ENCODE assay signal across 8 cellular contexts in the genomic region with DNA sequence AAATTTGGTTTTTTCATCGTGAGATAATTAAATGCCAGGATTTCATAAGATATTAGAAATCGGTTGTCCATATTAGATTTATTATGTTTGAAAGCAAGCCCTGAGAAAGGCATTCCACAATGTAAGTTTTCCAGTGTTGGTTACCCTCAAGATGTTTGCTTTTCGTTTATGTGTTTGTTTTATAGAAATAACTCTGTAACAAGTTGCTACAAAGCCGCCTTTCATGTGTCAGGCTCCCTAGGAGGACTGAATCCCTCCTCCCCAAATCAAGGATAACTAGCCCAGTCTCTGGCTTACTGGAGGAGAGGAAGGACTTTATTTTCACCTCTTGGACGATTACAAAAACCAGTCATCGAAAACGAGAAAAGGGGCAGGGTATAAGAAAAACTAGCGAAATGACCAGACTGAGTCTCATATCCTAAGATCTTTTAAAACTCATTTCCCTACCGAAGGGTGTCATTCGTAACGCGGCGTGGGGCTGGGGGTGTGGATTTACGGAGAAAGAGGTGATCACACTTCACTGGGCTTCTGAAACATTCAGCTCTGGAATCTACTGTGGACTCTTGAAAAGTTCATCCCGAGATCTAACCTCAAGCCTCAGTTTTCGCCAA. TPM values are rescaled to one million over a fixed set of nuclear protein-coding genes. Genes with fewer than 3 reads are reported as not detected.
DNase-seq lines count a peak whose midpoint lies in the region; ATAC-seq and TF ChIP-seq lines count a peak whose summit lies in the region.

No MANE protein-coding gene starts in this region.

- H3K4me3 ChIP-seq in AG09309 (ENCODE audit: control insufficient read depth, low read depth, low read length) (peak overlapping the region; percentile 94), astrocyte of the spinal cord (ENCODE audit: low read depth, low read length) (peak overlapping the region; percentile 92), lower lobe of right lung (peak overlapping the region; percentile 91)

- peak overlapping the region; percentile 88 for H3K27ac ChIP-seq in lower lobe of right lung

- H3K27me3 ChIP-seq in lower lobe of right lung (ENCODE audit: low read depth): no peaks in the 10 kb centered on the region

- H3K4me1 ChIP-seq in lower lobe of right lung: peaks cover 33% of the 10 kb centered on the region

- peak; percentile 12 for ATAC-seq in GM19023 (IDR thresholded peaks at IDR 0.05; ENCODE audit: unreplicated experiment)
- ATAC-seq in lower lobe of right lung: peak; percentile 16 to 31
- ATAC-seq in omental fat pad (ENCODE audit: low FRiP score): no peak

- in situ Hi-C loops in astrocyte of the spinal cord (cut with HindIII; ENCODE audit: low sequenced_read_pairs): no loop called here

- DNase-seq in AG09309 (ENCODE audit: low read depth) (no peak), HT-29 (ENCODE audit: low spot score) (peak; percentile 63), astrocyte of the spinal cord (ENCODE audit: low read depth, low spot score) (no peak), lower lobe of right lung (peak; percentile 51), superior temporal gyrus (ENCODE audit: extremely low spot score) (peak; percentile 33), cerebellar cortex (ENCODE audit: low spot score) (no peak), omental fat pad (ENCODE audit: low spot score) (no peak)

- TF ChIP-seq CTCF in AG09309 (IDR thresholded peaks at IDR 0.05; ENCODE audit: control insufficient read depth, insufficient read depth, low read depth, low read length, missing control alignments) (no peak), astrocyte of the spinal cord (IDR thresholded peaks at IDR 0.05; ENCODE audit: low read depth, low read length) (no peak), lower lobe of right lung (IDR thresholded peaks at IDR 0.05) (no peak), omental fat pad (IDR thresholded peaks at IDR 0.05) (no peak)

- intact Hi-C loops in lower lobe of right lung (cut with DNase I): no loop called here

- H3K9me3 ChIP-seq in lower lobe of right lung: no peaks in the 10 kb centered on the region

- no peaks in the 10 kb centered on the region for H3K36me3 ChIP-seq in lower lobe of right lung

RNA-seq across cellular contexts. Expression of gene PEX13, which starts 1.0 kb away (rescaled TPM):
- 19.8 and 22.5 TPM in 2 replicates for total RNA-seq in HT-29 (2014; rRNA removed; shearing (Covaris generic))
- 25.8 TPM for total RNA-seq in lower lobe of right lung
- total RNA-seq in omental fat pad: 10 to 100 TPM; 13.6 to 30.1 (median 23.2) TPM

RNA-seq across cellular contexts. Expression of gene PUS10, which starts 1.6 kb away (rescaled TPM):
- 1.3 and 2.2 TPM in 2 replicates for total RNA-seq in HT-29 (2014; rRNA removed; shearing (Covaris generic))
- total RNA-seq in lower lobe of right lung: 8.5 TPM
- total RNA-seq in omental fat pad: 1 to 10 TPM; 2.9 to 6.1 (median 4.7) TPM

RNA-seq across cellular contexts. Expression of gene SANBR, which starts 49.2 kb away (rescaled TPM):
- total RNA-seq in HT-29 (2014; rRNA removed; shearing (Covaris generic)): 3.3 and 8.9 TPM in 2 replicates
- 13.8 TPM for total RNA-seq in lower lobe of right lung
- total RNA-seq in omental fat pad: 10 to 100 TPM in 1 of 4 donors, 1 to 10 TPM in 3; 2.6 to 15.0 (median 6.4) TPM

Comparison
In these comparisons a context has a peak if more than half of its experiments do, and no peak if none do; other contexts are left out.
1. DNase-seq: peak in HT-29 (single experiment), lower lobe of right lung (single experiment) and superior temporal gyrus (single experiment); none in AG09309 (single experiment), astrocyte of the spinal cord (single experiment), cerebellar cortex (single experiment) and omental fat pad (single experiment).
2. Peak in every context shown above with its lines, with median percentiles within 50 percentile points of each other: H3K4me3 ChIP-seq.